In the genomic region with DNA sequence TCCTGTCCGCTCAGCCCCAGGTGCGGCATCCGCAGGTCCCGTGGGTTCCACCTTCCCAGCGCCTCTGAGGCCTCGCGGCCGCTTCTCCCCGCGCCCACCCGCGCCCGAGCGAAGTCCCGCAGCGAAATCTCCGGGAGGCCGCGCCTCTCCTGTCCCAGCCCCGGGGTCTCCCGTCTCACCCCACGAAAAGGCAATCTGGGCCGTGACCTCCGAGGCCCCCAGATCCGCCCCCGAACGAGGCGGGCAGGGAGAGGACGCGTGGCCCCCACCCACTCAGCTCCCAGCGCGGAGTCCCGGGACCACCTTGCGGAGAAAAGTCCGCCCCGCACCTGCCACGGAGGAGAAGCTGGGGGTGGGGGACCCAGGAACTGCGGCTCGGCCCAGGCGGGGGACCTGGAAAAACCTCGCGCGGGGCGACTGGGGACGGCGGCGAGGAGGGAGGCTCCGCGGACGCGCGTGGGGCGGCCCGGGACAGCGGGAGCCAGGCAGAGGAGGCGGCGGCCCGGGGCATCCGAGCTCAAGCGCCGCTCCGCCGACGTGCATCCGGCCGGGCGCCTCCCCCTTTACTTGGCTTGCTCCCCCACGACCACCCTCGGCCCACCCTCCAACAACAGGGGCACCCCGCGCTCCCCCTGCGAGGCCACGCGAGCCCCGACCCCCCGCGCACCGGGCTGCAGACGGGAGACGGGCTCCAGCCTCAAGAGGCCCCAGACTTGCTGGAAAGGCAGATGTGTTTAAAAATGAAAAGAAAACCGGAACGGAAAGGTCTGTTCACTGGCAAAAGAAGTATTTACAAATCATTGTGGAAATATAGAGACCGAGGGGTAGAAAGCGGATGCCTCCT, we compare ENCODE assay signal across 1 cellular context.
TF ChIP-seq lines count a peak whose summit lies in the region.

No MANE protein-coding gene starts in this region.

TF ChIP-seq in SK-N-SH treated with all-trans-retinoic acid at 6 μM for 48 hours, 23 proteins besides CTCF, POLR2A, EP300 and RAD21 (continued from another document):
- TF ChIP-seq POU6F1 (CRISPR knock-in tag; IDR thresholded peaks at IDR 0.05; ENCODE audit: borderline replicate concordance, low read depth) (no peak), RARB (CRISPR knock-in tag; IDR thresholded peaks at IDR 0.05) (no peak)
